In genomic region chr9:110048976-110049698, GRCh38 we compare ENCODE assay signal across 8 cellular contexts.
DNase-seq lines count a peak whose midpoint lies in the region; ATAC-seq and TF ChIP-seq lines count a peak whose summit lies in the region.

No MANE protein-coding gene starts in this region.

- peak overlapping the region; percentile 82 for H3K27ac ChIP-seq in RWPE1
- H3K27ac ChIP-seq in brain microvascular endothelial cell, result peak overlapping the region; percentile 83

- DNase-seq in NK-92 treated with Interleukin-12 subunit alpha and Interleukin-12 subunit beta, amount 100 ng/mL, for 24 hours (lab: John Stamatoyannopoulos, UW), result peak; percentile 3
- DNase-seq in NK-92 (lab: John Stamatoyannopoulos, UW; ENCODE audit: unreplicated experiment) (no peak), RWPE1 (ENCODE audit: low spot score) (peak; percentile 70), brain microvascular endothelial cell (no peak), kidney glomerular epithelial cell (lab: John Stamatoyannopoulos, UW) (peak; percentile 50), NCI-H187 (lab: John Stamatoyannopoulos, UW) (no peak)
- DNase-seq in stimulated activated naive CD8-positive, alpha-beta T cell treated with anti-CD3 and anti-CD28 coated beads, Interleukin-15, Interleukin-2, amounts not matched to agents 100 U/mL and 50 U/mL, for 24 hours, result peak; percentile 14

- H3K4me3 ChIP-seq in brain microvascular endothelial cell (ENCODE audit: low read depth, low read length), result peak overlapping the region; percentile 95

- no peak for TF ChIP-seq CTCF in RWPE1 (conservative IDR thresholded peaks at IDR 0.05; ENCODE audit: low read depth)
- TF ChIP-seq CTCF in brain microvascular endothelial cell (IDR thresholded peaks at IDR 0.05; ENCODE audit: low read depth, low read length, missing control alignments), result no peak

- ATAC-seq in HG02981 (IDR thresholded peaks at IDR 0.05; ENCODE audit: unreplicated experiment), result peak; percentile 10
- peak; percentile 10 for ATAC-seq in stimulated activated naive CD8-positive, alpha-beta T cell treated with anti-CD3 and anti-CD28 coated beads, Interleukin-15, Interleukin-2, amounts not matched to agents 100 U/mL and 50 U/mL, for 24 hours

- H3K36me3 ChIP-seq in brain microvascular endothelial cell (replicated peaks), result no peaks in the 10 kb centered on the region

- no peaks in the 10 kb centered on the region for H3K27me3 ChIP-seq in brain microvascular endothelial cell (replicated peaks)

- CTCF ChIA-PET in RWPE1 (lab: Yijun Ruan, JAX), result interaction anchor here (0.6 to 0.8 kb wide), 2 partner anchors 17 to 44 kb away, joined by 3 read pairs; no protein-coding TSS in a partner anchor

- in situ Hi-C loops in brain microvascular endothelial cell (cut with HindIII; ENCODE audit: low pct_ligation_motif_present, low sequenced_read_pairs), result no loop called here

- POLR2A ChIA-PET in RWPE1 (lab: Yijun Ruan, JAX; ENCODE audit: low non-redundant PET), result no interaction called here

Comparison
In these comparisons a context has a peak if more than half of its experiments do, and no peak if none do; other contexts are left out.
1. DNase-seq: peak in NK-92 treated with Interleukin-12 subunit alpha and Interleukin-12 subunit beta, amount 100 ng/mL, for 24 hours (single experiment), RWPE1 (single experiment), kidney glomerular epithelial cell (single experiment) and stimulated activated naive CD8-positive, alpha-beta T cell treated with anti-CD3 and anti-CD28 coated beads, Interleukin-15, Interleukin-2, amounts not matched to agents 100 U/mL and 50 U/mL, for 24 hours (single experiment); none in NK-92 (single experiment), brain microvascular endothelial cell (single experiment) and NCI-H187 (0 of 2).